ENCODE assay signal across 15 cellular contexts in the genomic region with DNA sequence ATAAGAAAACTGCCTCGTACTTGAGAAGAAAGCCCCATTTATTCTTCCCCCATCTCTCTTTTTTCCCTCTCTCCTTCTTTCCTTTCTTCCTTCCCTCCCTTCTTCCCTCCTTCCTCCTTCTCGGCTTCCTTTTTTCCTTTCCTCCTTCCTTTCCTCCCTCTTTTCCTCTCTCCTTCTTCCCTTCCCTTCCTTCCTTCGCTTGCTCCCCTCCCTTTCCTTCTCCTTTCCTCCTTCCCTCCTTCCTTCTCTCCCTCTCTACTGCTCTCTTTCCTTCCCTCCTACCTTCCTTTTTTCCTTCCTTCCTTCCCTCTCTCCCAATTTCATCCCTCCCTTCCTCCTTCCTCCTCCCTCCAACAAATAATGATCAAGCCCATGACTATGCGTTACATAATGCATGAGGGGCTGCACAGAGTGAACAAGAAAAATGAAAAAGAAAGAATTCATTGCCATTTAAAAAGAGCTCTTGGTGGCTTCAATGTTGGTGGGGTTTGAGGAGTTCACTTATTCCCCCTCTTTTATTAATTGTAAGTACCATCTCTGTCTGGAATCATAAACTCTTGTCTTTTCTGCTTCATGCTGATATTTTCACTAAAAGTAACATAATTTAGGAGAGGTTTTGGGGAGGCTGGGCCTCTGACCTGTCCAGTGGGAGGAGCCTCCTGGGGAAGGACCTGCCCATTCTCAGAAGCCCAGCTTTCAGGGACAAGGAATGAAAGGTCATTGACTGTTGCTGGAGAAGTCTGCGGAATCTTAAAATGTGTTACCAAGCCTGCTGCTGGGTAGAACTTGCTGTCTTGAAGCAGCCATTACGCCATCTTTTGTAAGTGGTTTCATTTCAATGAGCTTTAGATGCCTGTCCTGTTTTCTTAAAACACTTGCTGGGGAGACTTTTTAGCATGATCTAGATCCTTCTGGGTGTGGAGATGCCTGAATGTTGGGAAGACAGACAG.
DNase-seq lines count a peak whose midpoint lies in the region; ATAC-seq and TF ChIP-seq lines count a peak whose summit lies in the region.
"Had no signal": no experiment of that assay in that cellular context is flagged by ENCODE, and none has a peak within 500 bp of the region (broad histone marks: within the 10 kb centered on the region; RNA-seq: fewer than 3 reads in every experiment).

No MANE protein-coding gene starts in this region.

- no peak for ATAC-seq in activated T-cell treated with anti-CD3 and anti-CD28 coated beads, Interleukin-2, amount 50 U/mL, for 72 hours (replicated peaks in 1 of 2)
- ATAC-seq in lower lobe of right lung (no peak), GM21529 (IDR thresholded peaks at IDR 0.05; ENCODE audit: unreplicated experiment) (no peak)

- intact Hi-C loops in activated T-helper 1 cell treated with anti-CD3 and anti-CD28 coated beads, Interleukin-12 subunit alpha, Interleukin-12 subunit beta, Interleukin-2, Interleukin-4 antibody, amounts not matched to agents 30 ng/mL and 10 ng/mL and 1 ng/mL, durations not matched to agents 14 hours and 24 hours and 36 hours (cut with micrococcal nuclease): no loop called here
- intact Hi-C loops in lower lobe of right lung (cut with DNase I): no loop called here

- no peak for TF ChIP-seq CTCF in lower lobe of right lung (IDR thresholded peaks at IDR 0.05)
- TF ChIP-seq CTCF in type B pancreatic cell (conservative IDR thresholded peaks at IDR 0.05): no peak
- TF ChIP-seq CTCF in brain microvascular endothelial cell (IDR thresholded peaks at IDR 0.05; ENCODE audit: low read depth, low read length, missing control alignments): no peak

- in situ Hi-C loops in brain microvascular endothelial cell (cut with HindIII; ENCODE audit: low pct_ligation_motif_present, low sequenced_read_pairs) (no loop called here), HAP-1 (cut with MboI; ENCODE audit: low sequenced_read_pairs) (no loop called here)

- no peaks in the 10 kb centered on the region for H3K27me3 ChIP-seq in lower lobe of right lung (ENCODE audit: low read depth)
- no peaks in the 10 kb centered on the region for H3K27me3 ChIP-seq in brain microvascular endothelial cell (replicated peaks)
- H3K27me3 ChIP-seq in HAP-1 (ENCODE audit: low read depth): no peaks in the 10 kb centered on the region
- H3K27me3 ChIP-seq: breast epithelium, ovary, SJCRH30 had no signal

- H3K36me3 Mint-ChIP-seq in activated T-cell treated with anti-CD3 and anti-CD28 coated beads, Interleukin-2, amount 50 U/mL, for 72 hours (ENCODE audit: insufficient read depth in 2 of 2): peaks cover 0 to under 1% of the 10 kb centered on the region in 2 donors
- peaks cover 30% of the 10 kb centered on the region for H3K36me3 Mint-ChIP-seq in activated T-helper 1 cell treated with anti-CD3 and anti-CD28 coated beads, Interleukin-12 subunit alpha, Interleukin-12 subunit beta, Interleukin-2, Interleukin-4 antibody, amounts not matched to agents 30 ng/mL and 10 ng/mL and 1 ng/mL, durations not matched to agents 14 hours and 24 hours and 36 hours (ENCODE audit: low read depth)
- peaks cover 8% of the 10 kb centered on the region for H3K36me3 Mint-ChIP-seq in type B pancreatic cell

- no peaks in the 10 kb centered on the region for H3K27me3 Mint-ChIP-seq in activated T-cell treated with anti-CD3 and anti-CD28 coated beads, Interleukin-2, amount 50 U/mL, for 72 hours (ENCODE audit: low read depth)
- H3K27me3 Mint-ChIP-seq in activated T-helper 1 cell treated with anti-CD3 and anti-CD28 coated beads, Interleukin-12 subunit alpha, Interleukin-12 subunit beta, Interleukin-2, Interleukin-4 antibody, amounts not matched to agents 30 ng/mL and 10 ng/mL and 1 ng/mL, durations not matched to agents 14 hours and 24 hours and 36 hours (ENCODE audit: insufficient read depth): no peaks in the 10 kb centered on the region
- no peaks in the 10 kb centered on the region for H3K27me3 Mint-ChIP-seq in type B pancreatic cell

- H3K9me3 Mint-ChIP-seq in activated T-cell treated with anti-CD3 and anti-CD28 coated beads, Interleukin-2, amount 50 U/mL, for 72 hours: no peaks in the 10 kb centered on the region
- H3K9me3 Mint-ChIP-seq in activated T-helper 1 cell treated with anti-CD3 and anti-CD28 coated beads, Interleukin-12 subunit alpha, Interleukin-12 subunit beta, Interleukin-2, Interleukin-4 antibody, amounts not matched to agents 30 ng/mL and 10 ng/mL and 1 ng/mL, durations not matched to agents 14 hours and 24 hours and 36 hours: no peaks in the 10 kb centered on the region
- no peaks in the 10 kb centered on the region for H3K9me3 Mint-ChIP-seq in type B pancreatic cell

- H3K9me3 ChIP-seq in lower lobe of right lung: no peaks in the 10 kb centered on the region
- H3K9me3 ChIP-seq in HAP-1: no peaks in the 10 kb centered on the region
- H3K9me3 ChIP-seq: breast epithelium, ovary, SJCRH30 had no signal

- H3K4me1 ChIP-seq in lower lobe of right lung: peaks cover 69% of the 10 kb centered on the region
- H3K4me1 ChIP-seq in HAP-1: no peaks in the 10 kb centered on the region; the same call in 1 of the 2 replicates
- H3K4me1 ChIP-seq: breast epithelium had no signal

- peak overlapping the region; percentile 32 for H3K27ac ChIP-seq in lower lobe of right lung
- H3K27ac ChIP-seq in brain microvascular endothelial cell: no peak overlapping the region
- H3K27ac ChIP-seq: breast epithelium, KMS-11, SJCRH30, WERI-Rb-1 had no signal

- no peak overlapping the region for H3K4me3 Mint-ChIP-seq in activated T-cell treated with anti-CD3 and anti-CD28 coated beads, Interleukin-2, amount 50 U/mL, for 72 hours
- H3K4me3 Mint-ChIP-seq in activated T-helper 1 cell treated with anti-CD3 and anti-CD28 coated beads, Interleukin-12 subunit alpha, Interleukin-12 subunit beta, Interleukin-2, Interleukin-4 antibody, amounts not matched to agents 30 ng/mL and 10 ng/mL and 1 ng/mL, durations not matched to agents 14 hours and 24 hours and 36 hours: no peak overlapping the region
- no peak overlapping the region for H3K4me3 Mint-ChIP-seq in type B pancreatic cell

- H3K36me3 ChIP-seq in lower lobe of right lung: no peaks in the 10 kb centered on the region
- H3K36me3 ChIP-seq in brain microvascular endothelial cell (replicated peaks): no peaks in the 10 kb centered on the region
- no peaks in the 10 kb centered on the region for H3K36me3 ChIP-seq in HAP-1 (replicated peaks)
- H3K36me3 ChIP-seq: breast epithelium, ovary, SJCRH30, WERI-Rb-1 had no signal

- no peak overlapping the region for H3K4me3 ChIP-seq in lower lobe of right lung
- H3K4me3 ChIP-seq in brain microvascular endothelial cell (ENCODE audit: low read depth, low read length): no peak overlapping the region
- no peak overlapping the region for H3K4me3 ChIP-seq in HAP-1
- H3K4me3 ChIP-seq: breast epithelium, ovary, SJCRH30 had no signal

- H3K4me1 Mint-ChIP-seq in activated T-cell treated with anti-CD3 and anti-CD28 coated beads, Interleukin-2, amount 50 U/mL, for 72 hours (ENCODE audit: low read depth): peaks cover 47% of the 10 kb centered on the region
- H3K4me1 Mint-ChIP-seq in activated T-helper 1 cell treated with anti-CD3 and anti-CD28 coated beads, Interleukin-12 subunit alpha, Interleukin-12 subunit beta, Interleukin-2, Interleukin-4 antibody, amounts not matched to agents 30 ng/mL and 10 ng/mL and 1 ng/mL, durations not matched to agents 14 hours and 24 hours and 36 hours (ENCODE audit: low read depth): peaks cover 80% of the 10 kb centered on the region
- H3K4me1 Mint-ChIP-seq in type B pancreatic cell (ENCODE audit: unreplicated experiment): peaks cover 68% of the 10 kb centered on the region

- no peak for DNase-seq in activated T-cell treated with anti-CD3 and anti-CD28 coated beads, Interleukin-2, amount 50 U/mL, for 72 hours
- no peak for DNase-seq in activated T-cell treated with anti-CD3 and anti-CD28 coated beads, Interleukin-2, amount 50 U/mL, for 48 hours
- no peak for DNase-seq in activated T-helper 1 cell treated with anti-CD3 and anti-CD28 coated beads, Interleukin-12 subunit alpha, Interleukin-12 subunit beta, Interleukin-2, Interleukin-4 antibody, amounts not matched to agents 30 ng/mL and 10 ng/mL and 1 ng/mL, durations not matched to agents 14 hours and 24 hours and 36 hours (ENCODE audit: low spot score)
- DNase-seq in lower lobe of right lung (no peak), type B pancreatic cell (ENCODE audit: extremely low spot score, unreplicated experiment) (no peak), brain microvascular endothelial cell (no peak), HAP-1 (ENCODE audit: low spot score in 2 of 2) (no peak)
- DNase-seq: glutamatergic neuron, NCI-H2081 treated with DMSO at 0.1 percent for 48 hours, SJCRH30, WERI-Rb-1 had no signal

- peak overlapping the region; percentile 44 for H3K27ac Mint-ChIP-seq in activated T-cell treated with anti-CD3 and anti-CD28 coated beads, Interleukin-2, amount 50 U/mL, for 72 hours
- peak overlapping the region; percentile 80 for H3K27ac Mint-ChIP-seq in activated T-helper 1 cell treated with anti-CD3 and anti-CD28 coated beads, Interleukin-12 subunit alpha, Interleukin-12 subunit beta, Interleukin-2, Interleukin-4 antibody, amounts not matched to agents 30 ng/mL and 10 ng/mL and 1 ng/mL, durations not matched to agents 14 hours and 24 hours and 36 hours
- H3K27ac Mint-ChIP-seq in type B pancreatic cell: peak overlapping the region; percentile 42
